8 cellular contexts compared by ENCODE assay signal in genomic region chr12:92927436-92928116, GRCh38. TPM values are rescaled to one million over a fixed set of nuclear protein-coding genes. Genes with fewer than 3 reads are reported as not detected.
A peak's percentile ranks its signal among the peaks of the same experiment; 100 is the strongest.
DNase-seq lines count a peak whose midpoint lies in the region; ATAC-seq, FAIRE-seq and TF ChIP-seq lines count a peak whose summit lies in the region.

No MANE protein-coding gene starts in this region.

- no peak for ATAC-seq in HG03095 (IDR thresholded peaks at IDR 0.05; ENCODE audit: unreplicated experiment)

- no peak overlapping the region for H3K23ac ChIP-seq in mesenchymal stem cell (ENCODE audit: low read length in 2 of 2)

- no peak overlapping the region for H3K4ac ChIP-seq in mesenchymal stem cell (ENCODE audit: low read depth in 1 of 2, low read length in 2 of 2)

- no peaks in the 10 kb centered on the region for H3K27me3 ChIP-seq in bronchial epithelial cell (ENCODE audit: control insufficient read depth, insufficient read depth, low read length)
- no peaks in the 10 kb centered on the region for H3K27me3 ChIP-seq in mesenchymal stem cell (ENCODE audit: control insufficient read depth in 1 of 2, insufficient read depth in 1 of 2, low read length in 2 of 2)

- H3K27ac ChIP-seq in mesenchymal stem cell (ENCODE audit: low read length, poor library complexity, severe bottlenecking), result peak overlapping the region; percentile 90

- in situ Hi-C loops in ACHN (cut with HindIII; ENCODE audit: low pct_ligation_motif_present, low pct_unique_long_range_greater_than_20kb, low sequenced_read_pairs), result no loop called here

- H2BK120ac ChIP-seq in mesenchymal stem cell (ENCODE audit: low read depth, low read length), result no peak overlapping the region

- no peak overlapping the region for H3K14ac ChIP-seq in mesenchymal stem cell (ENCODE audit: low read length in 2 of 2)

- peak overlapping the region; percentile 30 for H3K4me2 ChIP-seq in mesenchymal stem cell (ENCODE audit: low read length, poor library complexity, severe bottlenecking)

- H2AK5ac ChIP-seq in mesenchymal stem cell (ENCODE audit: low read length, severe bottlenecking), result no peak overlapping the region

- no peak overlapping the region for H2BK15ac ChIP-seq in mesenchymal stem cell (ENCODE audit: low read depth, poor library complexity, severe bottlenecking)

- H3K36me3 ChIP-seq in bronchial epithelial cell (ENCODE audit: control insufficient read depth, insufficient read depth, low read length) (no peaks in the 10 kb centered on the region), mesenchymal stem cell (ENCODE audit: control insufficient read depth in 1 of 2, insufficient read depth in 2 of 2, low read depth in 1 of 2, low read length in 2 of 2) (peaks cover 0 to 3% of the 10 kb centered on the region in 2 experiments)

- H4K91ac ChIP-seq in mesenchymal stem cell (ENCODE audit: low read length), result no peak overlapping the region

- DNase-seq in ACHN, result peak; percentile 84
- no peak for DNase-seq in GM12892 (ENCODE audit: insufficient read length)
- peak; percentile 45 for DNase-seq in NB4 (ENCODE audit: low read depth)
- peak; percentile 64 for DNase-seq in bronchial epithelial cell (ENCODE audit: low read depth)
- peak; percentile 76 for DNase-seq in mesenchymal stem cell
- DNase-seq in urothelium cell line (ENCODE audit: low spot score), result peak; percentile 21
- no peak for DNase-seq in COLO668 (lab: John Stamatoyannopoulos, UW; ENCODE audit: unreplicated experiment)

- no peak overlapping the region for H4K8ac ChIP-seq in mesenchymal stem cell (ENCODE audit: low read length)

- peak overlapping the region; percentile 99 for H3K9ac ChIP-seq in mesenchymal stem cell (ENCODE audit: low read length)

- H3K4me1 ChIP-seq in mesenchymal stem cell (ENCODE audit: control insufficient read depth, insufficient read depth, low read depth, low read length), result peaks cover 5% of the 10 kb centered on the region

- H2BK12ac ChIP-seq in mesenchymal stem cell (ENCODE audit: low read length in 2 of 2), result no peak overlapping the region

- no peak overlapping the region for H2BK5ac ChIP-seq in mesenchymal stem cell (ENCODE audit: low read depth, low read length, poor library complexity, severe bottlenecking)

- 16% methylated on average over 7 of the region's 7 CpGs for WGBS in mesenchymal stem cell

- no peak overlapping the region for H2AFZ ChIP-seq in mesenchymal stem cell (ENCODE audit: low read depth, low read length)

- H3K18ac ChIP-seq in mesenchymal stem cell (ENCODE audit: low read depth in 1 of 2, low read length in 2 of 2), result no peak overlapping the region

- H3K79me1 ChIP-seq in mesenchymal stem cell (replicated peaks; ENCODE audit: low read length, poor library complexity, severe bottlenecking), result peaks cover 2% of the 10 kb centered on the region

- H3K9me3 ChIP-seq in mesenchymal stem cell (ENCODE audit: control insufficient read depth, low read length), result no peaks in the 10 kb centered on the region

- TF ChIP-seq CTCF in NB4 (IDR thresholded peaks at IDR 0.05; ENCODE audit: low read depth, low read length) (no peak), bronchial epithelial cell (IDR thresholded peaks at IDR 0.05; ENCODE audit: insufficient read depth, low read length, severe bottlenecking) (no peak)

- peak; percentile 21 for FAIRE-seq in GM12892 (lab: Jason Lieb, UNC)
- no peak for FAIRE-seq in bronchial epithelial cell (lab: Jason Lieb, UNC)
- no peak for FAIRE-seq in urothelium cell line (lab: Jason Lieb, UNC)

- TF ChIP-seq POLR2A in GM12892 (IDR thresholded peaks at IDR 0.05; ENCODE audit: low read depth, low read length), result no peak
- no peak for TF ChIP-seq POLR2A in NB4 (IDR thresholded peaks at IDR 0.05; ENCODE audit: extremely low read depth, insufficient read length)

- peak overlapping the region; percentile 73 for H3K4me3 ChIP-seq in NB4 (ENCODE audit: low read depth, low read length)
- peak overlapping the region; percentile 53 for H3K4me3 ChIP-seq in bronchial epithelial cell (ENCODE audit: low read depth, low read length)
- peak overlapping the region in 1 of 2 experiments; percentile 82 for H3K4me3 ChIP-seq in mesenchymal stem cell (ENCODE audit: insufficient read depth in 1 of 2, low read depth in 1 of 2, low read length in 2 of 2)

RNA-seq across cellular contexts. Expression of gene EEA1, which starts 1.5 kb away (rescaled TPM):
- polyA plus RNA-seq in GM12892 (2012; ENCODE audit: missing spikeins), result 10.1 TPM
- total RNA-seq in bronchial epithelial cell, result 8.4 and 13.7 TPM in 2 replicates
- 35.6 TPM for polyA plus RNA-seq in mesenchymal stem cell (2013, experiment 1 of 2)
- 38.7 TPM for polyA plus RNA-seq in mesenchymal stem cell (2013, experiment 2 of 2)

Comparison
In these comparisons a context has a peak if more than half of its experiments do, and no peak if none do; other contexts are left out.
1. DNase-seq: peak in ACHN (single experiment), NB4 (single experiment), bronchial epithelial cell (single experiment), mesenchymal stem cell (single experiment) and urothelium cell line (single experiment); none in GM12892 (single experiment) and COLO668 (single experiment).